21 cellular contexts compared by ENCODE assay signal in the genomic region with DNA sequence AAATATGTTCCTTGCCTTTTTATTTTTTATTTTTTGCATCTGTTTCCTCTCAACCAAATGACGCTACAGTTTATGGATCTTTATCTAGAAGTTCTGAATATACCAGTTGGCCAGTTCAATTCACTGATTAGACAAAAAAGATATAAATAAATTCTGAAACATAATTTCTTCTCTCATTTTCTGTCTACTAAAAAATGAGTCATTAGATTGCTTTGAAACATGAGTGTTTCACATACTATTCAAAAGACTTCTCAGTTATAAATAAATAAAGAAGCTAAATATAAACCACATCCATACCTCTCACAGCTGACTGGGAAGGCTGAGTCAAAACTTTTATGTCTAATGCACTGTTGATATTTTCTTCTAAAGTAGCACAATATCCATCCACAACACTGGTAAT.
A peak's percentile ranks its signal among the peaks of the same experiment; 100 is the strongest.
DNase-seq lines count a peak whose midpoint lies in the region; ATAC-seq, FAIRE-seq and TF ChIP-seq lines count a peak whose summit lies in the region.
"Had no signal": no experiment of that assay in that cellular context is flagged by ENCODE, and none has a peak within 500 bp of the region (broad histone marks: within the 10 kb centered on the region; RNA-seq: fewer than 3 reads in every experiment).

No MANE protein-coding gene starts in this region.

- no peak overlapping the region for H3K18ac ChIP-seq in trophoblast cell (ENCODE audit: low read length)

- H3K4me1 ChIP-seq in left ventricle myocardium inferior (peaks cover 11% of the 10 kb centered on the region), K562 (replicated peaks in 1 of 2; ENCODE audit: control insufficient read depth in 2 of 2, insufficient read depth in 2 of 2, low read length in 2 of 2) (no peaks in the 10 kb centered on the region), thoracic aorta (ENCODE audit: control insufficient read depth in 1 of 2, low read depth in 2 of 2) (peaks cover 0 to 5% of the 10 kb centered on the region in 2 donors), trophoblast cell (ENCODE audit: control insufficient read depth in 1 of 2, insufficient read depth in 2 of 2, low read length in 2 of 2) (no peaks in the 10 kb centered on the region)
- H3K4me1 ChIP-seq: parathyroid adenoma had no signal

- in situ Hi-C loops in K562 (cut with MboI): no loop called here

- H3K9me3 ChIP-seq in left ventricle myocardium inferior (replicated peaks): no peaks in the 10 kb centered on the region
- no peaks in the 10 kb centered on the region for H3K9me3 ChIP-seq in K562 (replicated peaks; ENCODE audit: control insufficient read depth, insufficient read depth, low read depth, low read length)
- no peaks in the 10 kb centered on the region for H3K9me3 ChIP-seq in thoracic aorta
- no peaks in the 10 kb centered on the region for H3K9me3 ChIP-seq in trophoblast cell (ENCODE audit: insufficient read depth, low read depth, low read length)
- H3K9me3 ChIP-seq: heart left ventricle had no signal

- no peaks in the 10 kb centered on the region for H4K20me1 ChIP-seq in K562 (replicated peaks; ENCODE audit: control insufficient read depth, insufficient read depth, low read length)

- H2AFZ ChIP-seq in K562 (ENCODE audit: low read depth, low read length) (no peak overlapping the region), trophoblast cell (ENCODE audit: insufficient read depth, low read length, poor library complexity) (no peak overlapping the region)
- H2AFZ ChIP-seq: parathyroid adenoma, PC-9 had no signal

- H3K4me2 ChIP-seq in K562 (ENCODE audit: insufficient read depth, low read length): no peak overlapping the region
- H3K4me2 ChIP-seq in trophoblast cell (ENCODE audit: low read length): no peak overlapping the region
- H3K4me2 ChIP-seq: PC-9 had no signal

- BruUV-seq in K562 (replicated peaks; lab: Mats Ljungman, UMichigan): no TSS peak

- CTCF ChIA-PET in K562 (lab: Yijun Ruan, JAX; ENCODE audit: low intra/inter-chr PET ratio): no interaction called here

- no peak overlapping the region for H3K23ac ChIP-seq in trophoblast cell (ENCODE audit: low read length)

- POLR2A ChIA-PET in K562 (lab: Yijun Ruan, JAX): interaction anchor here (1.1 to 3.2 kb wide), 3 partner anchors 15 to 39 kb away, joined by 3 to 12 read pairs (median 7); no protein-coding TSS in a partner anchor

- H3K79me1 ChIP-seq in trophoblast cell (ENCODE audit: low read length): no peaks in the 10 kb centered on the region

- H3K36me3 ChIP-seq in left ventricle myocardium inferior (peaks cover 7% of the 10 kb centered on the region), K562 (ENCODE audit: control insufficient read depth, insufficient read depth, low read length) (no peaks in the 10 kb centered on the region), thoracic aorta (no peaks in the 10 kb centered on the region), trophoblast cell (ENCODE audit: control insufficient read depth in 1 of 2, insufficient read depth in 2 of 2, low read length in 2 of 2) (no peaks in the 10 kb centered on the region)

- no peak overlapping the region for H2BK120ac ChIP-seq in trophoblast cell (ENCODE audit: insufficient read depth, low read length, poor library complexity)

- no peak overlapping the region for H2BK5ac ChIP-seq in trophoblast cell (ENCODE audit: low read depth, low read length, poor library complexity)

- H4K91ac ChIP-seq in trophoblast cell (ENCODE audit: low read depth, low read length): no peak overlapping the region

- intact Hi-C loops in left ventricle myocardium inferior (cut with micrococcal nuclease): no loop called here
- intact Hi-C loops in Right ventricle myocardium inferior (cut with DNase I): no loop called here
- intact Hi-C loops in K562 (cut with micrococcal nuclease): no loop called here

- no peak for DNase-seq in left ventricle myocardium inferior
- DNase-seq in Right ventricle myocardium inferior (ENCODE audit: missing footprints): no peak
- no peak for DNase-seq in K562 (ENCODE audit: extremely low read depth in 1 of 4, low spot score in 3 of 4)
- peak; percentile 44 for DNase-seq in hepatic stellate cell (ENCODE audit: low spot score)
- DNase-seq in thoracic aorta (ENCODE audit: low spot score): no peak
- no peak for DNase-seq in kidney tubule cell (ENCODE audit: low spot score)
- no peak for DNase-seq in trophoblast cell
- DNase-seq in HT-29 (ENCODE audit: low spot score): no peak
- DNase-seq: activated CD8-positive, alpha-beta memory T cell treated with anti-CD3 and anti-CD28 coated beads for 24 hours; activated effector memory CD4-positive, alpha-beta T cell treated with Interleukin-2 at 50 U/mL for 16 hours; caudate nucleus; CD8-positive, alpha-beta memory T cell; heart left ventricle; kidney; NCI-H2081; NCI-H524 treated with DMSO at 0.1 percent for 48 hours; PC-9; substantia nigra; T-cell had no signal

- TF ChIP-seq CTCF in left ventricle myocardium inferior (IDR thresholded peaks at IDR 0.05; ENCODE audit: borderline replicate concordance): no peak
- TF ChIP-seq CTCF in K562 (IDR thresholded peaks at IDR 0.05 in 2 of 3, conservative IDR thresholded peaks at IDR 0.05 in 1 of 3; ENCODE audit: insufficient read depth in 2 of 3, low read depth in 1 of 3, low read length in 3 of 3): no peak
- TF ChIP-seq CTCF in thoracic aorta (IDR thresholded peaks at IDR 0.05): no peak

- H3K79me2 ChIP-seq in K562 (ENCODE audit: control insufficient read depth, insufficient read depth, low read length) (no peaks in the 10 kb centered on the region), trophoblast cell (ENCODE audit: control insufficient read depth, insufficient read depth, low read length, poor library complexity) (no peaks in the 10 kb centered on the region)
- H3K79me2 ChIP-seq: parathyroid adenoma had no signal

- H2BK12ac ChIP-seq in trophoblast cell (ENCODE audit: low read length): no peak overlapping the region

- no peak overlapping the region for H4K12ac ChIP-seq in trophoblast cell (ENCODE audit: low read depth, low read length)

- H3K14ac ChIP-seq in trophoblast cell (ENCODE audit: low read length): no peak overlapping the region

- no peak overlapping the region for H2AK5ac ChIP-seq in trophoblast cell (ENCODE audit: low read length)

- no peak for TF ChIP-seq EP300 in K562 (IDR thresholded peaks at IDR 0.05; ENCODE audit: low read length)

- H3K9me1 ChIP-seq in K562 (ENCODE audit: control insufficient read depth, insufficient read depth, low read length): no peaks in the 10 kb centered on the region

- H3K4ac ChIP-seq in trophoblast cell (ENCODE audit: low read depth, low read length): no peak overlapping the region

- no peak for TF ChIP-seq POLR2A in K562 (conservative IDR thresholded peaks at IDR 0.05)

- WGBS in K562 (ENCODE audit: insufficient coverage, low coverage, missing lambda C conversion rate): 77% methylated on average over 1 of the region's 1 CpG
- no CpG with 5 or more reads among the region's 1 CpG for WGBS in trophoblast cell (ENCODE audit: extremely low coverage, insufficient coverage, insufficient read length)

- H3K27ac ChIP-seq in left ventricle myocardium inferior (replicated peaks): peak overlapping the region; percentile 17
- no peak overlapping the region for H3K27ac ChIP-seq in K562 (ENCODE audit: extremely low read depth, low read depth, low read length)
- H3K27ac ChIP-seq in thoracic aorta: peak overlapping the region in 1 of 2 donors; percentile 56
- H3K27ac ChIP-seq in trophoblast cell (ENCODE audit: low read depth, low read length): no peak overlapping the region
- H3K27ac ChIP-seq: parathyroid adenoma, PC-9 had no signal

- no peaks in the 10 kb centered on the region for H3K27me3 ChIP-seq in left ventricle myocardium inferior (ENCODE audit: low read depth)
- H3K27me3 ChIP-seq in K562 (ENCODE audit: control insufficient read depth in 2 of 2, insufficient read depth in 2 of 2, low read length in 2 of 2): no peaks in the 10 kb centered on the region
- H3K27me3 ChIP-seq in thoracic aorta (replicated peaks; ENCODE audit: insufficient read depth): no peaks in the 10 kb centered on the region
- no peaks in the 10 kb centered on the region for H3K27me3 ChIP-seq in trophoblast cell (ENCODE audit: insufficient read depth, low read length)
- H3K27me3 ChIP-seq: heart left ventricle had no signal

- H3K4me3 ChIP-seq in left ventricle myocardium inferior (no peak overlapping the region), K562 (no peak overlapping the region), thoracic aorta (no peak overlapping the region), trophoblast cell (ENCODE audit: low read depth, low read length) (no peak overlapping the region)
- H3K4me3 ChIP-seq: heart left ventricle, PC-9 had no signal

- ATAC-seq in Right ventricle myocardium inferior (no peak), K562 (no peak), thoracic aorta (ENCODE audit: insufficient number of reproducible peaks, low FRiP score, low read depth) (peak; percentile 76)
- ATAC-seq: T-cell, WTC11 had no signal

- H3K9ac ChIP-seq in K562 (ENCODE audit: insufficient read depth in 1 of 2, low read depth in 2 of 2, low read length in 2 of 2) (no peak overlapping the region), trophoblast cell (ENCODE audit: low read length) (no peak overlapping the region)
- H3K9ac ChIP-seq: parathyroid adenoma had no signal

- no peak for FAIRE-seq in K562 (lab: Jason Lieb, UNC)

- no peak overlapping the region for H4K8ac ChIP-seq in trophoblast cell (ENCODE audit: low read depth, low read length)

- no peak for TF ChIP-seq RAD21 in K562 (CRISPR knock-in tag; conservative IDR thresholded peaks at IDR 0.05 in 1 of 2, IDR thresholded peaks at IDR 0.05 in 1 of 2)

TF ChIP-seq in K562, 482 proteins besides CTCF, POLR2A, EP300 and RAD21:
- TF ChIP-seq ZNF316 (IDR thresholded peaks at IDR 0.05) (0 out of 2 replicates have a peak, but pooled peaks have one; percentile 17), ZFP1 (CRISPR knock-in tag; IDR thresholded peaks at IDR 0.05) (no peak)
TF ChIP-seq in K562: peak in this region for 1.
